12 cellular contexts compared by ENCODE assay signal in the genomic region with DNA sequence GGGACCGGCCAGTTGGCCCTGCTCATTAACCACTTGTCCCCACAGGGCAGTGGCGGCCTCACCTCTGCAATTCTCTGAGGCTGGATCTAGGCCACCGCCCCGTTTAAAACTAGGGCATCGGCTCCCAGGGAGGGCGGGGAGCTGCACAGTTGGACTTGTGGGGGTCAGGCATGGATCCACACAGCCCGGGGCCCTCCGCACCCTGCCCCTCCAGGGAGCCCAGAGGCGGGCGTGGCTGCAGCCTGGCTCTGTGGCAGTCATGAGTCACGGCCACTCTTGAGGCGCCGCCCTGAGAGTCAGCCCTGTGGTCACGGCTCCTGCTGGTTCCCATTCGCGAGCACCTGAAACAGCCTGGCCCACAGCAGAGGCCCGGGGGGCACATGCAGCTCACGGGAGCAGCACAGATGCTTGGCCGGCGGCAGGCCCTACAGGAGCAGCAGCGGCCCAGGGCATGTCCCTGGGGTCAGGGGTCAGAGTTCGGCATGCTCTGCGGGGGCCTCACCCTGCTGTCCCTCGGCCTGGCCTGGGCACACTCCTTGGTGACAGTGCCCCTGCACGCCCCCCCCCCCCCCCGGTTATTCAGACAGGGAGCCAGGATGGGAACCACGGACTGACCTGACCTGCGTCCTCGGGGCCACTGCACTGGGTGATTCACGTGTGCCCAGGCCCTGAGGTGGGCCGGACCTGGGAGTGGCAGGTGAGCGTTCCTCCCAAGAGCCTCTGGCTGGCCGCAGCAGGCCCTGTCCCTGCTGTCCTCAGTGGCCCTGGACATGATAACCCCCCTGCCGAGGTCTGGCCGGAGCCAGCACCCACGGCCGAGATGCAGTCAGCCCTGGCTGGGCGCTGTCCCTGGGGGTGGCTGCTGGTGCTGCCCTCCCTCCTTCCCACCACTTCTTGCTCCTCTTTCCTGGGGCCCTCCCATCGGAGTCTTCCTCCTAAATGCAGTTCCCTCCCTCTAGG. TPM values are rescaled to one million over a fixed set of nuclear protein-coding genes. Genes with fewer than 3 reads are reported as not detected.
DNase-seq lines count a peak whose midpoint lies in the region; ATAC-seq and TF ChIP-seq lines count a peak whose summit lies in the region.
"Had no signal": no experiment of that assay in that cellular context is flagged by ENCODE, and none has a peak within 500 bp of the region (broad histone marks: within the 10 kb centered on the region; RNA-seq: fewer than 3 reads in every experiment).

No MANE protein-coding gene starts in this region.

- no peak overlapping the region for H3K4me3 Mint-ChIP-seq in activated CD4-positive, alpha-beta T cell treated with anti-CD3 and anti-CD28 coated beads for 36 hours
- no peak overlapping the region for H3K4me3 Mint-ChIP-seq in activated CD4-positive, alpha-beta T cell treated with anti-CD3 and anti-CD28 coated beads, Interleukin-2, amount 10 ng/mL, durations not matched to agents 7 days and 5 days
- H3K4me3 Mint-ChIP-seq in stimulated activated effector memory CD8-positive, alpha-beta T cell treated with anti-CD3 and anti-CD28 coated beads, Interleukin-12 subunit alpha, Interleukin-12 subunit beta, amount 100 ng/mL, for 72 hours: no peak overlapping the region
- no peak overlapping the region for H3K4me3 Mint-ChIP-seq in T-helper 2 cell treated with Interferon-gamma antibody and Interleukin-4, amounts not matched to agents 5 μg/mL and 100 μg/mL, for 36 hours

- DNase-seq in activated CD4-positive, alpha-beta T cell treated with anti-CD3 and anti-CD28 coated beads for 36 hours: peak; percentile 32
- no peak for DNase-seq in activated CD4-positive, alpha-beta T cell treated with anti-CD3 and anti-CD28 coated beads, Interleukin-2, amount 10 ng/mL, durations not matched to agents 7 days and 5 days
- DNase-seq in RPMI7951 (ENCODE audit: low read depth): peak; percentile 87
- DNase-seq in foreskin fibroblast: peak; percentile 51 to 81
- no peak for DNase-seq in stimulated activated effector memory CD8-positive, alpha-beta T cell treated with anti-CD3 and anti-CD28 coated beads, Interleukin-12 subunit alpha, Interleukin-12 subunit beta, amount 100 ng/mL, for 72 hours (ENCODE audit: low spot score in 2 of 2)
- no peak for DNase-seq in putamen (ENCODE audit: low spot score)
- no peak for DNase-seq in T-helper 2 cell treated with Interferon-gamma antibody and Interleukin-4, amounts not matched to agents 5 μg/mL and 100 μg/mL, for 36 hours (ENCODE audit: low spot score)
- DNase-seq: activated CD4-positive, alpha-beta T cell treated with anti-CD3 and anti-CD28 coated beads, Interleukin-2, amount 50 U/mL, for 48 hours; AML-193; effector memory CD4-positive, alpha-beta T cell; NCI-H2227 treated with DMSO at 0.1 percent for 48 hours had no signal

- intact Hi-C loops in activated CD4-positive, alpha-beta T cell treated with anti-CD3 and anti-CD28 coated beads for 36 hours (cut with DNase I, micrococcal nuclease): no loop called here

- no peak for ATAC-seq in activated CD4-positive, alpha-beta T cell treated with anti-CD3 and anti-CD28 coated beads for 36 hours
- ATAC-seq in stimulated activated effector memory CD8-positive, alpha-beta T cell treated with anti-CD3 and anti-CD28 coated beads, Interleukin-12 subunit alpha, Interleukin-12 subunit beta, amount 100 ng/mL, for 72 hours: peak; percentile 72
- ATAC-seq in GM18873 (IDR thresholded peaks at IDR 0.05; ENCODE audit: low FRiP score, unreplicated experiment): no peak

- H3K27ac Mint-ChIP-seq in activated CD4-positive, alpha-beta T cell treated with anti-CD3 and anti-CD28 coated beads for 36 hours: no peak overlapping the region
- H3K27ac Mint-ChIP-seq in activated CD4-positive, alpha-beta T cell treated with anti-CD3 and anti-CD28 coated beads, Interleukin-2, amount 10 ng/mL, durations not matched to agents 7 days and 5 days: no peak overlapping the region
- H3K27ac Mint-ChIP-seq in stimulated activated effector memory CD8-positive, alpha-beta T cell treated with anti-CD3 and anti-CD28 coated beads, Interleukin-12 subunit alpha, Interleukin-12 subunit beta, amount 100 ng/mL, for 72 hours: peak overlapping the region; percentile 61
- H3K27ac Mint-ChIP-seq in T-helper 2 cell treated with Interferon-gamma antibody and Interleukin-4, amounts not matched to agents 5 μg/mL and 100 μg/mL, for 36 hours: no peak overlapping the region

- POLR2A ChIA-PET in activated CD4-positive, alpha-beta T cell treated with anti-CD3 and anti-CD28 coated beads for 36 hours (lab: Charles Lee): no interaction called here
- POLR2A ChIA-PET in activated CD4-positive, alpha-beta T cell treated with anti-CD3 and anti-CD28 coated beads, Interleukin-2, amount 10 ng/mL, durations not matched to agents 7 days and 5 days (lab: Charles Lee): no interaction called here

- peaks cover 1% of the 10 kb centered on the region for H3K36me3 Mint-ChIP-seq in activated CD4-positive, alpha-beta T cell treated with anti-CD3 and anti-CD28 coated beads for 36 hours (ENCODE audit: low read depth)
- no peaks in the 10 kb centered on the region for H3K36me3 Mint-ChIP-seq in activated CD4-positive, alpha-beta T cell treated with anti-CD3 and anti-CD28 coated beads, Interleukin-2, amount 10 ng/mL, durations not matched to agents 7 days and 5 days (ENCODE audit: low read depth)
- peaks cover 46% of the 10 kb centered on the region for H3K36me3 Mint-ChIP-seq in stimulated activated effector memory CD8-positive, alpha-beta T cell treated with anti-CD3 and anti-CD28 coated beads, Interleukin-12 subunit alpha, Interleukin-12 subunit beta, amount 100 ng/mL, for 72 hours
- H3K36me3 Mint-ChIP-seq in T-helper 2 cell treated with Interferon-gamma antibody and Interleukin-4, amounts not matched to agents 5 μg/mL and 100 μg/mL, for 36 hours (ENCODE audit: low read depth): peaks cover 2% of the 10 kb centered on the region

- CTCF ChIA-PET in activated CD4-positive, alpha-beta T cell treated with anti-CD3 and anti-CD28 coated beads for 36 hours (lab: Charles Lee): no interaction called here
- CTCF ChIA-PET in activated CD4-positive, alpha-beta T cell treated with anti-CD3 and anti-CD28 coated beads, Interleukin-2, amount 10 ng/mL, durations not matched to agents 7 days and 5 days (lab: Charles Lee): interaction anchor here (0.7 to 1.4 kb wide), 2 partner anchors 10 to 14 kb away, joined by 3 read pairs; no protein-coding TSS in a partner anchor

- H3K4me1 Mint-ChIP-seq in activated CD4-positive, alpha-beta T cell treated with anti-CD3 and anti-CD28 coated beads for 36 hours: peaks cover 2% of the 10 kb centered on the region
- no peaks in the 10 kb centered on the region for H3K4me1 Mint-ChIP-seq in activated CD4-positive, alpha-beta T cell treated with anti-CD3 and anti-CD28 coated beads, Interleukin-2, amount 10 ng/mL, durations not matched to agents 7 days and 5 days
- peaks cover 10% of the 10 kb centered on the region for H3K4me1 Mint-ChIP-seq in stimulated activated effector memory CD8-positive, alpha-beta T cell treated with anti-CD3 and anti-CD28 coated beads, Interleukin-12 subunit alpha, Interleukin-12 subunit beta, amount 100 ng/mL, for 72 hours
- H3K4me1 Mint-ChIP-seq in T-helper 2 cell treated with Interferon-gamma antibody and Interleukin-4, amounts not matched to agents 5 μg/mL and 100 μg/mL, for 36 hours (ENCODE audit: low read depth): no peaks in the 10 kb centered on the region

- TF ChIP-seq CTCF in foreskin fibroblast (IDR thresholded peaks at IDR 0.05; ENCODE audit: low read depth, low read length): no peak

- no peaks in the 10 kb centered on the region for H3K9me3 Mint-ChIP-seq in activated CD4-positive, alpha-beta T cell treated with anti-CD3 and anti-CD28 coated beads for 36 hours (ENCODE audit: low read depth)
- no peaks in the 10 kb centered on the region for H3K9me3 Mint-ChIP-seq in activated CD4-positive, alpha-beta T cell treated with anti-CD3 and anti-CD28 coated beads, Interleukin-2, amount 10 ng/mL, durations not matched to agents 7 days and 5 days
- H3K9me3 Mint-ChIP-seq in stimulated activated effector memory CD8-positive, alpha-beta T cell treated with anti-CD3 and anti-CD28 coated beads, Interleukin-12 subunit alpha, Interleukin-12 subunit beta, amount 100 ng/mL, for 72 hours: no peaks in the 10 kb centered on the region
- no peaks in the 10 kb centered on the region for H3K9me3 Mint-ChIP-seq in T-helper 2 cell treated with Interferon-gamma antibody and Interleukin-4, amounts not matched to agents 5 μg/mL and 100 μg/mL, for 36 hours

- H3K27me3 Mint-ChIP-seq in activated CD4-positive, alpha-beta T cell treated with anti-CD3 and anti-CD28 coated beads for 36 hours: no peaks in the 10 kb centered on the region
- H3K27me3 Mint-ChIP-seq in activated CD4-positive, alpha-beta T cell treated with anti-CD3 and anti-CD28 coated beads, Interleukin-2, amount 10 ng/mL, durations not matched to agents 7 days and 5 days: no peaks in the 10 kb centered on the region
- no peaks in the 10 kb centered on the region for H3K27me3 Mint-ChIP-seq in T-helper 2 cell treated with Interferon-gamma antibody and Interleukin-4, amounts not matched to agents 5 μg/mL and 100 μg/mL, for 36 hours (ENCODE audit: low read depth)

- H3K4me3 ChIP-seq in foreskin fibroblast (ENCODE audit: low read depth in 1 of 2, low read length in 2 of 2): no peak overlapping the region

RNA-seq across cellular contexts. Expression of gene CAPN15, which starts 8.2 kb away (rescaled TPM):
- total RNA-seq in activated CD4-positive, alpha-beta T cell treated with anti-CD3 and anti-CD28 coated beads for 36 hours: 10 to 100 TPM; 64.7 to 69.7 TPM
- 10 to 100 TPM; 59.1 to 72.1 TPM for total RNA-seq in activated CD4-positive, alpha-beta T cell treated with anti-CD3 and anti-CD28 coated beads, Interleukin-2, amount 10 ng/mL, durations not matched to agents 7 days and 5 days
- 7.1 and 14.9 TPM in 2 replicates for total RNA-seq in RPMI7951 (2014; rRNA removed; shearing (Covaris generic))

RNA-seq across cellular contexts. Expression of gene PRR35, which starts 24.5 kb away (rescaled TPM):
- not detected for total RNA-seq in activated CD4-positive, alpha-beta T cell treated with anti-CD3 and anti-CD28 coated beads for 36 hours
- total RNA-seq in activated CD4-positive, alpha-beta T cell treated with anti-CD3 and anti-CD28 coated beads, Interleukin-2, amount 10 ng/mL, durations not matched to agents 7 days and 5 days: not detected
- total RNA-seq in RPMI7951 (2014; rRNA removed; shearing (Covaris generic)): not detected in 2 replicates

RNA-seq across cellular contexts. Expression of gene NHLRC4, which starts 31.1 kb away (rescaled TPM):
- under 1 TPM; 0.19 to 0.87 TPM for total RNA-seq in activated CD4-positive, alpha-beta T cell treated with anti-CD3 and anti-CD28 coated beads for 36 hours
- total RNA-seq in activated CD4-positive, alpha-beta T cell treated with anti-CD3 and anti-CD28 coated beads, Interleukin-2, amount 10 ng/mL, durations not matched to agents 7 days and 5 days: 1 to 10 TPM; 1.9 to 2.7 TPM
- total RNA-seq in RPMI7951 (2014; rRNA removed; shearing (Covaris generic)): 0.24 and 0.29 TPM in 2 replicates

RNA-seq across cellular contexts. Expression of gene PIGQ, which starts 34.0 kb away (rescaled TPM):
- 10 to 100 TPM; 24.2 to 24.7 TPM for total RNA-seq in activated CD4-positive, alpha-beta T cell treated with anti-CD3 and anti-CD28 coated beads for 36 hours
- total RNA-seq in activated CD4-positive, alpha-beta T cell treated with anti-CD3 and anti-CD28 coated beads, Interleukin-2, amount 10 ng/mL, durations not matched to agents 7 days and 5 days: 10 to 100 TPM; 44.5 to 46.1 TPM
- total RNA-seq in RPMI7951 (2014; rRNA removed; shearing (Covaris generic)): 14.9 and 16.2 TPM in 2 replicates

RNA-seq across cellular contexts. Expression of gene RAB40C, which starts 54.1 kb away (rescaled TPM):
- 1 to 10 TPM; 8.9 to 9.6 TPM for total RNA-seq in activated CD4-positive, alpha-beta T cell treated with anti-CD3 and anti-CD28 coated beads for 36 hours
- 10 to 100 TPM; 13.3 to 17.6 TPM for total RNA-seq in activated CD4-positive, alpha-beta T cell treated with anti-CD3 and anti-CD28 coated beads, Interleukin-2, amount 10 ng/mL, durations not matched to agents 7 days and 5 days
- total RNA-seq in RPMI7951 (2014; rRNA removed; shearing (Covaris generic)): 5.5 and 7.1 TPM in 2 replicates

Comparison
In these comparisons a context has a peak if more than half of its experiments do, and no peak if none do; other contexts are left out.
1. DNase-seq: peak in activated CD4-positive, alpha-beta T cell treated with anti-CD3 and anti-CD28 coated beads for 36 hours (single experiment), RPMI7951 (single experiment) and foreskin fibroblast (2 of 2); none in activated CD4-positive, alpha-beta T cell treated with anti-CD3 and anti-CD28 coated beads, Interleukin-2, amount 10 ng/mL, durations not matched to agents 7 days and 5 days (single experiment), stimulated activated effector memory CD8-positive, alpha-beta T cell treated with anti-CD3 and anti-CD28 coated beads, Interleukin-12 subunit alpha, Interleukin-12 subunit beta, amount 100 ng/mL, for 72 hours (0 of 2), putamen (single experiment) and T-helper 2 cell treated with Interferon-gamma antibody and Interleukin-4, amounts not matched to agents 5 μg/mL and 100 μg/mL, for 36 hours (single experiment).